ENCODE assay signal across 11 cellular contexts in genomic region chr1:33337994-33338494, GRCh38. TPM values are rescaled to one million over a fixed set of nuclear protein-coding genes. Genes with fewer than 3 reads are reported as not detected.
DNase-seq lines count a peak whose midpoint lies in the region; ATAC-seq and TF ChIP-seq lines count a peak whose summit lies in the region.
"Had no signal": no experiment of that assay in that cellular context is flagged by ENCODE, and none has a peak within 500 bp of the region (broad histone marks: within the 10 kb centered on the region; RNA-seq: fewer than 3 reads in every experiment).

No MANE protein-coding gene starts in this region.

- H3K4me1 ChIP-seq in hepatocyte (ENCODE audit: insufficient read depth) (peaks cover 77% of the 10 kb centered on the region), skeletal muscle tissue (ENCODE audit: control insufficient read depth in 3 of 3, insufficient read depth in 3 of 3, low read length in 3 of 3) (peaks cover 90 to 97% (median 90%) of the 10 kb centered on the region in 3 donors)

- ATAC-seq in stimulated activated naive CD8-positive, alpha-beta T cell treated with anti-CD3 and anti-CD28 coated beads, Interleukin-15, amount 100 ng/mL, for 72 hours, result no peak
- ATAC-seq in HG03457 (IDR thresholded peaks at IDR 0.05; ENCODE audit: unreplicated experiment), result no peak

- H3K9me2 ChIP-seq in hepatocyte (replicated peaks; ENCODE audit: insufficient read depth), result no peaks in the 10 kb centered on the region

- H3K36me3 ChIP-seq in brain microvascular endothelial cell (replicated peaks) (peaks cover 49% of the 10 kb centered on the region), hepatocyte (replicated peaks; ENCODE audit: insufficient read depth, low read depth) (no peaks in the 10 kb centered on the region), skeletal muscle tissue (ENCODE audit: control insufficient read depth in 3 of 3, insufficient read depth in 3 of 3, low read length in 3 of 3) (peaks cover 0 to 6% (median 0%) of the 10 kb centered on the region in 3 donors)

- H3K9me3 ChIP-seq in hepatocyte (ENCODE audit: low read depth) (no peaks in the 10 kb centered on the region), skeletal muscle tissue (ENCODE audit: control insufficient read depth in 3 of 3, low read length in 3 of 3) (no peaks in the 10 kb centered on the region)

- H3K27ac ChIP-seq in brain microvascular endothelial cell, result peak overlapping the region; percentile 85
- H3K27ac ChIP-seq in hepatocyte, result peak overlapping the region; percentile 97
- peak overlapping the region; percentile 87 for H3K27ac ChIP-seq in skeletal muscle tissue (ENCODE audit: low read depth, low read length)

- TF ChIP-seq CTCF in brain microvascular endothelial cell (IDR thresholded peaks at IDR 0.05; ENCODE audit: low read depth, low read length, missing control alignments) (no peak), hepatocyte (IDR thresholded peaks at IDR 0.05; ENCODE audit: poor library complexity) (no peak)

- peak; percentile 70 for DNase-seq in GM04503 (ENCODE audit: low read depth)
- DNase-seq in brain microvascular endothelial cell, result no peak
- no peak for DNase-seq in hepatocyte (ENCODE audit: low spot score)
- no peak for DNase-seq in stimulated activated naive CD8-positive, alpha-beta T cell treated with anti-CD3 and anti-CD28 coated beads, Interleukin-15, amount 100 ng/mL, for 72 hours
- no peak for DNase-seq in middle frontal gyrus (ENCODE audit: extremely low spot score, low spot score)
- DNase-seq in NCI-H2081 treated with DMSO at 0.1 percent for 48 hours (lab: John Stamatoyannopoulos, UW), result no peak
- DNase-seq: activated CD4-positive, alpha-beta T cell treated with anti-CD3 and anti-CD28 coated beads, Interleukin-2, amount 10 ng/mL, durations not matched to agents 7 days and 5 days; NCI-H748 treated with DMSO at 0.1 percent for 48 hours had no signal

- peaks cover 86% of the 10 kb centered on the region for H4K20me1 ChIP-seq in hepatocyte (ENCODE audit: insufficient read depth, poor library complexity, severe bottlenecking)

- H2AFZ ChIP-seq in hepatocyte, result no peak overlapping the region

- H3K79me2 ChIP-seq in hepatocyte, result peaks cover 94% of the 10 kb centered on the region

- no peak overlapping the region for H3K4me3 ChIP-seq in brain microvascular endothelial cell (ENCODE audit: low read depth, low read length)
- H3K4me3 ChIP-seq in hepatocyte, result no peak overlapping the region
- H3K4me3 ChIP-seq in skeletal muscle tissue (ENCODE audit: low read length in 3 of 3), result peak overlapping the region in 1 of 3 donors; percentile 40

- H3K4me1 Mint-ChIP-seq in stimulated activated naive CD8-positive, alpha-beta T cell treated with anti-CD3 and anti-CD28 coated beads, Interleukin-15, amount 100 ng/mL, for 72 hours, result peaks cover 58% of the 10 kb centered on the region

- H3K9ac ChIP-seq in skeletal muscle tissue (ENCODE audit: low read depth in 1 of 3, low read length in 3 of 3), result peak overlapping the region; percentile 23 to 68 (median 50)

- H3K27me3 Mint-ChIP-seq in stimulated activated naive CD8-positive, alpha-beta T cell treated with anti-CD3 and anti-CD28 coated beads, Interleukin-15, amount 100 ng/mL, for 72 hours, result no peaks in the 10 kb centered on the region
- H3K27me3 Mint-ChIP-seq: activated CD4-positive, alpha-beta T cell treated with anti-CD3 and anti-CD28 coated beads, Interleukin-2, amount 10 ng/mL, durations not matched to agents 7 days and 5 days had no signal

- no peak overlapping the region for H3K4me3 Mint-ChIP-seq in stimulated activated naive CD8-positive, alpha-beta T cell treated with anti-CD3 and anti-CD28 coated beads, Interleukin-15, amount 100 ng/mL, for 72 hours
- H3K4me3 Mint-ChIP-seq: activated CD4-positive, alpha-beta T cell treated with anti-CD3 and anti-CD28 coated beads, Interleukin-2, amount 10 ng/mL, durations not matched to agents 7 days and 5 days had no signal

- in situ Hi-C loops in brain microvascular endothelial cell (cut with HindIII; ENCODE audit: low pct_ligation_motif_present, low sequenced_read_pairs), result no loop called here

- 62% methylated on average over 3 of the region's 3 CpGs for WGBS in hepatocyte (ENCODE audit: low lambda C conversion rate, missing lambda C conversion rate)

- no peaks in the 10 kb centered on the region for H3K27me3 ChIP-seq in brain microvascular endothelial cell (replicated peaks)
- H3K27me3 ChIP-seq in hepatocyte, result no peaks in the 10 kb centered on the region
- H3K27me3 ChIP-seq in skeletal muscle tissue (ENCODE audit: control insufficient read depth in 3 of 3, insufficient read depth in 3 of 3, low read length in 3 of 3), result no peaks in the 10 kb centered on the region

- H3K27ac Mint-ChIP-seq in stimulated activated naive CD8-positive, alpha-beta T cell treated with anti-CD3 and anti-CD28 coated beads, Interleukin-15, amount 100 ng/mL, for 72 hours, result peak overlapping the region in 1 of 2 donors; percentile 63
- H3K27ac Mint-ChIP-seq: activated CD4-positive, alpha-beta T cell treated with anti-CD3 and anti-CD28 coated beads, Interleukin-2, amount 10 ng/mL, durations not matched to agents 7 days and 5 days had no signal

- H3K4me2 ChIP-seq in hepatocyte, result peak overlapping the region; percentile 70

- no peaks in the 10 kb centered on the region for H3K9me3 Mint-ChIP-seq in stimulated activated naive CD8-positive, alpha-beta T cell treated with anti-CD3 and anti-CD28 coated beads, Interleukin-15, amount 100 ng/mL, for 72 hours
- H3K9me3 Mint-ChIP-seq: activated CD4-positive, alpha-beta T cell treated with anti-CD3 and anti-CD28 coated beads, Interleukin-2, amount 10 ng/mL, durations not matched to agents 7 days and 5 days had no signal

RNA-seq across cellular contexts. Expression of gene A3GALT2, which starts 17.1 kb away (rescaled TPM):
- not detected in 2 replicates for total RNA-seq in hepatocyte
- not detected in 2 replicates for polyA plus RNA-seq in hepatocyte
- not detected for total RNA-seq in skeletal muscle tissue
- total RNA-seq: activated CD4-positive, alpha-beta T cell treated with anti-CD3 and anti-CD28 coated beads, Interleukin-2, amount 10 ng/mL, durations not matched to agents 7 days and 5 days; pulmonary artery endothelial cell had no signal
